Comparison of ENCODE assay signal across 1 cellular context in the genomic region with DNA sequence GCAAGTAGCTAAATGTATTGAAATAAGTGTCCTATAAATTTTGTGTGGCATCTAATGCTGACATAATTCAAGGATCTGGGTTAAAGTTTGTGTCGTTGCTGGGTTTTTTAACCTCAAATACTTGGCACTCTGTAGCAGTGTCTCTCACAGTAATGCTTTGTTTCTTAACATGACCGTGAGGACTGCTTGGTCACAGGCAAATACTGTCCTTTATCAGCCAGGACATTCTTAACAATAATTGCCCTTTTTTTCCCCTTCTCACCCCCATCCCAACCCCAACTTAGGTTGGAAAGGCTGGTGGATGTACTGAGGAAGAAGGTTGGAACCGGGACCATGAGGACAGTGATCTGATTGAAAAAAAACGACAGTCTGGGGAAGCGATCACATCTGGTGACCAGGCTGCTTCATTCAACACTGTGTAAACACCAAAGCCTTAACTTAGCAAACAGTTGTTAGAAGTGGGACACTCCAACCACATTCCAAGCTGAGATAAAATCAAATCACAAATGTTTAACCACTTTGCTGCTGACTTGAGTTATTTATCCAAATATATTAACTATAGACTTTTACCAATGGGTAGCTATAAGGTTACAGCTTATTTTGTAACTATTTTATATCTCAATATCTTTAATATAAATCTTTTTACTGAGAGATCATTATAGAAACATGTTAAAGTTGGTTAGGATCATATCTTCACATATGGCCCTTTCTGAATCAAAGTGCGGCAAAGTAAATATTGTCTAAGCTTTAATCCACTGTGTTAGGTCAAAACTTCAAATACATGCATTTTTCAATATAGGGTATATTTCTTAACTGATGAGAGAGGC.
TF ChIP-seq lines count a peak whose summit lies in the region.

No MANE protein-coding gene starts in this region.

TF ChIP-seq in HepG2, 621 proteins besides CTCF, POLR2A, EP300 and RAD21 (continued from another document and continues in another):
- TF ChIP-seq ARID4A (CRISPR knock-in tag; IDR thresholded peaks at IDR 0.05; ENCODE audit: borderline replicate concordance): peak; percentile 56; the same call in 1 of the 2 replicates
- no peak for TF ChIP-seq CBX2 (IDR thresholded peaks at IDR 0.05; ENCODE audit: low read depth, low read length)
- TF ChIP-seq CBX2 (CRISPR knock-in tag; IDR thresholded peaks at IDR 0.05; ENCODE audit: low read depth): peak; percentile 49; the same call in 1 of the 2 replicates
- TF ChIP-seq XBP1 (CRISPR knock-in tag; IDR thresholded peaks at IDR 0.05): no peak; the same call in 1 of the 2 replicates
- no peak; the same call in 1 of the 2 replicates for TF ChIP-seq ZNF441 (CRISPR knock-in tag; IDR thresholded peaks at IDR 0.05; ENCODE audit: borderline replicate concordance)
- TF ChIP-seq NR2C2 (CRISPR knock-in tag; IDR thresholded peaks at IDR 0.05; ENCODE audit: borderline replicate concordance): no peak; the same call in 1 of the 2 replicates
- no peak; the same call in 1 of the 2 replicates for TF ChIP-seq ZNF367 (CRISPR knock-in tag; IDR thresholded peaks at IDR 0.05; ENCODE audit: borderline replicate concordance)
- TF ChIP-seq HMGA1 (CRISPR knock-in tag; conservative IDR thresholded peaks at IDR 0.05): no peak
- peak; percentile 79 for TF ChIP-seq THAP11 (CRISPR knock-in tag; IDR thresholded peaks at IDR 0.05)
- TF ChIP-seq ZFP37 (CRISPR knock-in tag; IDR thresholded peaks at IDR 0.05; ENCODE audit: borderline replicate concordance): no peak
- no peak for TF ChIP-seq ARHGAP35 (CRISPR knock-in tag; IDR thresholded peaks at IDR 0.05; ENCODE audit: borderline replicate concordance)
- peak; percentile 96 for TF ChIP-seq SATB2 (CRISPR knock-in tag; IDR thresholded peaks at IDR 0.05)
- TF ChIP-seq NFAT5 (CRISPR knock-in tag; IDR thresholded peaks at IDR 0.05): no peak
- TF ChIP-seq HNRNPH1 (optimal IDR thresholded peaks at IDR 0.05; ENCODE audit: low read depth, low read length): no peak
- TF ChIP-seq ZBTB25 (CRISPR knock-in tag; IDR thresholded peaks at IDR 0.05): peak; percentile 97
- peak; percentile 55; the same call in 1 of the 2 replicates for TF ChIP-seq TFDP1 (CRISPR knock-in tag; IDR thresholded peaks at IDR 0.05; ENCODE audit: borderline replicate concordance)
- peak; percentile 88; the same call in 1 of the 2 replicates for TF ChIP-seq ZNF879 (CRISPR knock-in tag; IDR thresholded peaks at IDR 0.05)
- no peak for TF ChIP-seq ZBTB3 (CRISPR knock-in tag; IDR thresholded peaks at IDR 0.05; ENCODE audit: borderline replicate concordance, low read depth)
- no peak for TF ChIP-seq HNRNPL (IDR thresholded peaks at IDR 0.05; ENCODE audit: low read depth, low read length)
- peak; percentile 88 for TF ChIP-seq ZNF878 (CRISPR knock-in tag; IDR thresholded peaks at IDR 0.05)
- TF ChIP-seq, protein P1, sequence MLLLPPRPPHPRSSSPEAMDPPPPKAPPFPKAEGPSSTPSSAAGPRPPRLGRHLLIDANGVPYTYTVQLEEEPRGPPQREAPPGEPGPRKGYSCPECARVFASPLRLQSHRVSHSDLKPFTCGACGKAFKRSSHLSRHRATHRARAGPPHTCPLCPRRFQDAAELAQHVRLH (CRISPR knock-in tag; IDR thresholded peaks at IDR 0.05; ENCODE audit: borderline replicate concordance, low read depth): peak; percentile 98; the same call in 1 of the 2 replicates
- no peak for TF ChIP-seq MAZ (IDR thresholded peaks at IDR 0.05; ENCODE audit: borderline replicate concordance, low read depth, low read length)
- 0 out of 2 replicates have a peak, but pooled peaks have one; percentile 55 for TF ChIP-seq MAZ (CRISPR knock-in tag; IDR thresholded peaks at IDR 0.05; ENCODE audit: low read depth)
- TF ChIP-seq, protein P2, sequence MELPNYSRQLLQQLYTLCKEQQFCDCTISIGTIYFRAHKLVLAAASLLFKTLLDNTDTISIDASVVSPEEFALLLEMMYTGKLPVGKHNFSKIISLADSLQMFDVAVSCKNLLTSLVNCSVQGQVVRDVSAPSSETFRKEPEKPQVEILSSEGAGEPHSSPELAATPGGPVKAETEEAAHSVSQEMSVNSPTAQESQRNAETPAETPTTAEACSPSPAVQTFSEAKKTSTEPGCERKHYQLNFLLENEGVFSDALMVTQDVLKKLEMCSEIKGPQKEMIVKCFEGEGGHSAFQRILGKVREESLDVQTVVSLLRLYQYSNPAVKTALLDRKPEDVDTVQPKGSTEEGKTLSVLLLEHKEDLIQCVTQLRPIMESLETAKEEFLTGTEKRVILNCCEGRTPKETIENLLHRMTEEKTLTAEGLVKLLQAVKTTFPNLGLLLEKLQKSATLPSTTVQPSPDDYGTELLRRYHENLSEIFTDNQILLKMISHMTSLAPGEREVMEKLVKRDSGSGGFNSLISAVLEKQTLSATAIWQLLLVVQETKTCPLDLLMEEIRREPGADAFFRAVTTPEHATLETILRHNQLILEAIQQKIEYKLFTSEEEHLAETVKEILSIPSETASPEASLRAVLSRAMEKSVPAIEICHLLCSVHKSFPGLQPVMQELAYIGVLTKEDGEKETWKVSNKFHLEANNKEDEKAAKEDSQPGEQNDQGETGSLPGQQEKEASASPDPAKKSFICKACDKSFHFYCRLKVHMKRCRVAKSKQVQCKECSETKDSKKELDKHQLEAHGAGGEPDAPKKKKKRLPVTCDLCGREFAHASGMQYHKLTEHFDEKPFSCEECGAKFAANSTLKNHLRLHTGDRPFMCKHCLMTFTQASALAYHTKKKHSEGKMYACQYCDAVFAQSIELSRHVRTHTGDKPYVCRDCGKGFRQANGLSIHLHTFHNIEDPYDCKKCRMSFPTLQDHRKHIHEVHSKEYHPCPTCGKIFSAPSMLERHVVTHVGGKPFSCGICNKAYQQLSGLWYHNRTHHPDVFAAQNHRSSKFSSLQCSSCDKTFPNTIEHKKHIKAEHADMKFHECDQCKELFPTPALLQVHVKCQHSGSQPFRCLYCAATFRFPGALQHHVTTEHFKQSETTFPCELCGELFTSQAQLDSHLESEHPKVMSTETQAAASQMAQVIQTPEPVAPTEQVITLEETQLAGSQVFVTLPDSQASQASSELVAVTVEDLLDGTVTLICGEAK (IDR thresholded peaks at IDR 0.05): no peak
- TF ChIP-seq, protein P2 (CRISPR knock-in tag; IDR thresholded peaks at IDR 0.05): no peak; the same call in 1 of the 2 replicates
- no peak; the same call in 1 of the 2 replicates for TF ChIP-seq SP4 (CRISPR knock-in tag; IDR thresholded peaks at IDR 0.05)
- TF ChIP-seq ZNF451 (CRISPR knock-in tag; IDR thresholded peaks at IDR 0.05): no peak
- TF ChIP-seq, protein P3, sequence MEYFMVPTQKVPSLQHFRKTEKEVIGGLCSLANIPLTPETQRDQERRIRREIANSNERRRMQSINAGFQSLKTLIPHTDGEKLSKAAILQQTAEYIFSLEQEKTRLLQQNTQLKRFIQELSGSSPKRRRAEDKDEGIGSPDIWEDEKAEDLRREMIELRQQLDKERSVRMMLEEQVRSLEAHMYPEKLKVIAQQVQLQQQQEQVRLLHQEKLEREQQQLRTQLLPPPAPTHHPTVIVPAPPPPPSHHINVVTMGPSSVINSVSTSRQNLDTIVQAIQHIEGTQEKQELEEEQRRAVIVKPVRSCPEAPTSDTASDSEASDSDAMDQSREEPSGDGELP (IDR thresholded peaks at IDR 0.05; ENCODE audit: borderline replicate concordance, low read depth): peak; percentile 96
